28 cellular contexts compared by ENCODE assay signal in genomic region chr12:40632171-40632570, GRCh38.
DNase-seq lines count a peak whose midpoint lies in the region; FAIRE-seq and TF ChIP-seq lines count a peak whose summit lies in the region.
"Had no signal": no experiment of that assay in that cellular context is flagged by ENCODE, and none has a peak within 500 bp of the region (broad histone marks: within the 10 kb centered on the region; RNA-seq: fewer than 3 reads in every experiment).

No MANE protein-coding gene starts in this region.

- H3K27me3 ChIP-seq in MM.1S (replicated peaks; ENCODE audit: insufficient read depth, low read length) (no peaks in the 10 kb centered on the region), bronchial epithelial cell (ENCODE audit: control insufficient read depth, insufficient read depth, low read length) (no peaks in the 10 kb centered on the region), suprapubic skin (no peaks in the 10 kb centered on the region)
- H3K27me3 ChIP-seq: BE2C, BLaER1 had no signal

- no peaks in the 10 kb centered on the region for H3K36me3 Mint-ChIP-seq in nephron (ENCODE audit: low read depth)
- H3K36me3 Mint-ChIP-seq: CD14-positive monocyte; CD4-positive, alpha-beta memory T cell; CD4-positive, CD25-positive, alpha-beta regulatory T cell; CD8-positive, alpha-beta memory T cell had no signal

- H4K20me1 ChIP-seq in MM.1S (ENCODE audit: insufficient read depth, low read length), result no peaks in the 10 kb centered on the region
- H4K20me1 ChIP-seq: BLaER1 had no signal

- TF ChIP-seq POLR2A in suprapubic skin (IDR thresholded peaks at IDR 0.05), result no peak

- no peak for TF ChIP-seq CTCF in MM.1S (IDR thresholded peaks at IDR 0.05; ENCODE audit: low read length)
- no peak for TF ChIP-seq CTCF in bronchial epithelial cell (IDR thresholded peaks at IDR 0.05; ENCODE audit: insufficient read depth, low read length, severe bottlenecking)
- no peak for TF ChIP-seq CTCF in nephron (IDR thresholded peaks at IDR 0.05; ENCODE audit: unreplicated experiment in 3 of 3)
- no peak for TF ChIP-seq CTCF in suprapubic skin (IDR thresholded peaks at IDR 0.05)

- H2AFZ ChIP-seq in MM.1S (ENCODE audit: low read length), result peak overlapping the region; percentile 47; the same call in 1 of the 2 replicates

- H3F3A ChIP-seq in MM.1S (ENCODE audit: insufficient read depth, low read length), result peaks cover 11% of the 10 kb centered on the region; the same call in 1 of the 2 replicates

- DNase-seq in NOMO-1 treated with DMSO at 0.1 percent for 48 hours (lab: John Stamatoyannopoulos, UW; ENCODE audit: unreplicated experiment) (peak; percentile 31), NOMO-1 treated with dmso at 0.1 percent for 144 hours (lab: John Stamatoyannopoulos, UW; ENCODE audit: unreplicated experiment) (no peak), MM.1S (peak; percentile 61), bronchial epithelial cell (ENCODE audit: low read depth) (peak; percentile 17), suprapubic skin (ENCODE audit: low spot score in 2 of 2) (no peak), SHP77 treated with DMSO at 0.1 percent for 48 hours (lab: John Stamatoyannopoulos, UW) (no peak), NCI-H1417 (lab: John Stamatoyannopoulos, UW) (no peak)
- DNase-seq: ACHN; BE2C; C1 segment of cervical spinal cord; CD4-positive, alpha-beta memory T cell; CD4-positive, CD25-positive, alpha-beta regulatory T cell; CD8-positive, alpha-beta memory T cell; COR-L47; DMS 273 treated with DMSO at 0.1 percent for 48 hours; DMS153; DMS53; DMS79; DND-41; EL; GDM1 had no signal

- H3K27ac ChIP-seq in MM.1S (ENCODE audit: low read length), result peak overlapping the region; percentile 34; the same call in 1 of the 2 replicates
- H3K27ac ChIP-seq in suprapubic skin, result no peak overlapping the region
- H3K27ac ChIP-seq: 22Rv1, BLaER1 had no signal

- H3K9me3 ChIP-seq in MM.1S (replicated peaks; ENCODE audit: insufficient read depth, low read length), result no peaks in the 10 kb centered on the region
- no peaks in the 10 kb centered on the region for H3K9me3 ChIP-seq in suprapubic skin
- H3K9me3 ChIP-seq: BE2C, BLaER1 had no signal

- H3K36me3 ChIP-seq in MM.1S (replicated peaks; ENCODE audit: insufficient read depth, low read length) (no peaks in the 10 kb centered on the region), bronchial epithelial cell (ENCODE audit: control insufficient read depth, insufficient read depth, low read length) (no peaks in the 10 kb centered on the region), suprapubic skin (no peaks in the 10 kb centered on the region)
- H3K36me3 ChIP-seq: BE2C, BLaER1 had no signal

- H3K9ac ChIP-seq in MM.1S (ENCODE audit: low read length), result no peak overlapping the region
- H3K9ac ChIP-seq: BLaER1 had no signal

- peaks cover 26% of the 10 kb centered on the region for H3K4me1 Mint-ChIP-seq in nephron
- H3K4me1 Mint-ChIP-seq: CD14-positive monocyte; CD4-positive, alpha-beta memory T cell; CD4-positive, CD25-positive, alpha-beta regulatory T cell; CD8-positive, alpha-beta memory T cell had no signal

- H3K79me2 ChIP-seq in MM.1S (ENCODE audit: low read length), result no peaks in the 10 kb centered on the region

- H3K4me3 ChIP-seq in MM.1S (ENCODE audit: low read length) (0 out of 2 replicates have a peak overlapping the region, but pooled peaks have one; percentile 1), bronchial epithelial cell (ENCODE audit: low read depth, low read length) (no peak overlapping the region), suprapubic skin (no peak overlapping the region)
- H3K4me3 ChIP-seq: BLaER1, GM12878 had no signal

- peaks cover 16% of the 10 kb centered on the region for H3K4me1 ChIP-seq in MM.1S (ENCODE audit: low read length)
- H3K4me1 ChIP-seq in suprapubic skin, result no peaks in the 10 kb centered on the region
- H3K4me1 ChIP-seq: BE2C, BLaER1 had no signal

- H3K4me2 ChIP-seq in MM.1S (ENCODE audit: low read depth, low read length), result peak overlapping the region; percentile 42
- H3K4me2 ChIP-seq: BLaER1 had no signal

- no peaks in the 10 kb centered on the region for H3K9me3 Mint-ChIP-seq in nephron
- H3K9me3 Mint-ChIP-seq: CD8-positive, alpha-beta memory T cell had no signal

- no peak overlapping the region for H3K4me3 Mint-ChIP-seq in nephron
- H3K4me3 Mint-ChIP-seq: CD14-positive monocyte; CD4-positive, alpha-beta memory T cell; CD4-positive, CD25-positive, alpha-beta regulatory T cell; CD8-positive, alpha-beta memory T cell had no signal

- H3K27ac Mint-ChIP-seq in nephron, result peak overlapping the region in 2 of 3 experiments; percentile 26 to 58
- H3K27ac Mint-ChIP-seq: CD14-positive monocyte; CD4-positive, alpha-beta memory T cell; CD4-positive, CD25-positive, alpha-beta regulatory T cell; CD8-positive, alpha-beta memory T cell had no signal

- no peak for FAIRE-seq in bronchial epithelial cell (lab: Jason Lieb, UNC)
- FAIRE-seq: GM12878, GM12892, GM19239 had no signal

- H3K27me3 Mint-ChIP-seq in nephron (ENCODE audit: low read depth), result no peaks in the 10 kb centered on the region
- H3K27me3 Mint-ChIP-seq: CD4-positive, alpha-beta memory T cell; CD4-positive, CD25-positive, alpha-beta regulatory T cell; CD8-positive, alpha-beta memory T cell had no signal

- H3K9me2 ChIP-seq in MM.1S (replicated peaks; ENCODE audit: insufficient read depth, low read length), result no peaks in the 10 kb centered on the region

- no peak for TF ChIP-seq EP300 in suprapubic skin (IDR thresholded peaks at IDR 0.05)

Comparison
In these comparisons a context has a peak if more than half of its experiments do, and no peak if none do; other contexts are left out.
1. DNase-seq: peak in NOMO-1 treated with DMSO at 0.1 percent for 48 hours (single experiment), MM.1S (single experiment) and bronchial epithelial cell (single experiment); none in NOMO-1 treated with dmso at 0.1 percent for 144 hours (single experiment), suprapubic skin (0 of 2), SHP77 treated with DMSO at 0.1 percent for 48 hours (single experiment) and NCI-H1417 (0 of 3).